24 cellular contexts compared by ENCODE assay signal in the genomic region with DNA sequence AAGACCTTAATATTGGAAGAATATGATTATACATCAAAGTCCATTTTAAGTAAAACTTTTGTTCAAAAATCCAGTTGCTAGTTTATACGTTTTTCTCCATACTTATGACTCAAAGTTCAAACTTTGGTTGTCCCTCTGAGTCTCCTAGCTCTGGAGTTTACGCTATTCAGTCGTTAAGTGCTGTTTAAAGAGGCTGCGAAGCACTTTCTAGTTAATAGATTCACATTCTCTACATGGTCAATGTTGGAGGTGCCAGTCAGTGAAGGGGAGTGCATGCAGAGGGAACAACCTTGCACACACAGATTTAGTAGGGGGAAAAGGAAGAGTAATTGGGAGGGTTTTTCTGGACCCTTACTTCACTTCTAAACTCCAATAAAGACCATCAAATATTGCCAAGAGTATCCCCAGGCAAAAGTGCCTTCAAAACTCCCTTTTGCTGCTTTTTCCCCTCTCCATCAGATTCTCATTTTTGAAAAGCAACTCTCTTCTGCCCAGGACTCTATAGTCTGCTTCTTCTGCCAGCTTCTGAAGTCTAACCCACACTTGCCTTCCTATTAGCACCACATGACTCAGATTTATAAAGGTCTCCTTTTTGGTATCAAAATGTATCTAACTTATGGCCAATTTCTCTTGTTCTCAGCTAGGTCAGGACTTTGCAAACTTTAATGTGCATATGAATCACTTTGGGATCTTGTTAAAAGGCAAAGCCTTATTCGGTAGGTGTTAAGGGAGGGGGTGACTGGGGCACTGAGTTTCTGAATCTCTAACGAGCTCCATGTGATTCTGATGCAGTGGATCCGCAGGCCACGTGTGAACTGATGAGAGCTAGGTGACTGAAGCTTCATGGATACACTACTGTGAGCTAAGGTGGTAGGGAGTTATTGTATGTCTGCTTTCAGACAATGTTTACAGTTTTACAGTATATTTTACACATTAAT.
DNase-seq lines count a peak whose midpoint lies in the region; ATAC-seq, FAIRE-seq and TF ChIP-seq lines count a peak whose summit lies in the region.
"Had no signal": no experiment of that assay in that cellular context is flagged by ENCODE, and none has a peak within 500 bp of the region (broad histone marks: within the 10 kb centered on the region; RNA-seq: fewer than 3 reads in every experiment).

No MANE protein-coding gene starts in this region.

- H3K4me1 ChIP-seq in left lung: no peaks in the 10 kb centered on the region
- H3K4me1 ChIP-seq in HepG2 (ENCODE audit: insufficient read depth, low read length): peaks cover 46% of the 10 kb centered on the region
- H3K4me1 ChIP-seq: adrenal gland, right atrium auricular region had no signal

- H3K36me3 ChIP-seq in left lung (no peaks in the 10 kb centered on the region), HepG2 (replicated peaks in 1 of 2; ENCODE audit: control insufficient read depth in 1 of 2, insufficient read depth in 2 of 2, low read length in 2 of 2) (peaks cover 2 to 15% of the 10 kb centered on the region in 2 experiments; a peak in 3 of 5 replicates)
- H3K36me3 ChIP-seq: adrenal gland, ovary, right atrium auricular region, spleen had no signal

- no peak overlapping the region for H2AFZ ChIP-seq in HepG2 (ENCODE audit: low read length)

- intact Hi-C loops in left lung (cut with DNase I) (no loop called here), HepG2 (cut with micrococcal nuclease; ENCODE audit: unreplicated experiment) (loop anchor here (10.0 kb wide), 1 partner anchor 95 kb away; the partner anchor contains the start of gene MTMR2)

- peaks cover 46% of the 10 kb centered on the region for H3K4me1 Mint-ChIP-seq in stimulated activated naive CD8-positive, alpha-beta T cell treated with anti-CD3 and anti-CD28 coated beads, Interleukin-15, amount 100 ng/mL, for 72 hours

- DNase-seq in activated CD4-positive, CD25-positive, alpha-beta regulatory T cell (lab: John Stamatoyannopoulos, UW): no peak
- DNase-seq in stimulated activated CD4-positive, alpha-beta T cell treated with anti-CD3 and anti-CD28 coated beads, Interleukin-4, amount 100 ng/mL, for 24 hours: peak; percentile 21
- DNase-seq in stimulated activated CD4-positive, alpha-beta T cell treated with anti-CD3 and anti-CD28 coated beads, Interleukin-4, amount 100 ng/mL, for 1 hour: no peak
- DNase-seq in left lung (no peak), HepG2 (ENCODE audit: low spot score) (no peak)
- DNase-seq in stimulated activated naive CD8-positive, alpha-beta T cell treated with anti-CD3 and anti-CD28 coated beads, Interleukin-15, amount 100 ng/mL, for 72 hours: no peak
- DNase-seq: adrenal gland; AML-193; Calu3; GOT3; mammary epithelial cell; NCI-H1092; NCI-H2029; NCI-H226; NCI-H774; ovary; spleen; stimulated activated CD8-positive, alpha-beta memory T cell treated with anti-CD3 and anti-CD28 coated beads, Interleukin-4, amount 100 ng/mL, for 48 hours; substantia nigra had no signal

- in situ Hi-C loops in HepG2 (cut with HindIII; ENCODE audit: extremely low pct_ligation_motif_present, low pct_unique_long_range_greater_than_20kb): loop anchor here (10.0 kb wide), 1 partner anchor 325 kb away; the partner anchor contains the start of gene MAML2

- TF ChIP-seq CTCF in left lung (IDR thresholded peaks at IDR 0.05) (no peak), HepG2 (CRISPR knock-in tag; IDR thresholded peaks at IDR 0.05) (no peak)

- POLR2A ChIA-PET in HepG2 (lab: Yijun Ruan, JAX): interaction anchor here (1.0 kb wide), 1 partner anchor 323 kb away, joined by 3 read pairs; the partner anchor contains the start of gene MAML2

- FAIRE-seq in HepG2 (lab: Jason Lieb, UNC): no peak
- FAIRE-seq: bronchial epithelial cell had no signal

- no peak for TF ChIP-seq EP300 in HepG2 (IDR thresholded peaks at IDR 0.05; ENCODE audit: low read depth in 2 of 2, low read length in 2 of 2)
- TF ChIP-seq EP300 in HepG2 (CRISPR knock-in tag; IDR thresholded peaks at IDR 0.05; ENCODE audit: borderline replicate concordance): no peak

- H3K4me3 Mint-ChIP-seq in stimulated activated naive CD8-positive, alpha-beta T cell treated with anti-CD3 and anti-CD28 coated beads, Interleukin-15, amount 100 ng/mL, for 72 hours: no peak overlapping the region

- H3K9ac ChIP-seq in HepG2 (ENCODE audit: insufficient read depth, low read depth, low read length): no peak overlapping the region

- no peaks in the 10 kb centered on the region for H3K27me3 ChIP-seq in left lung
- H3K27me3 ChIP-seq in HepG2 (ENCODE audit: control insufficient read depth in 1 of 2, insufficient read depth in 2 of 2, low read length in 2 of 2): no peaks in the 10 kb centered on the region
- H3K27me3 ChIP-seq: adrenal gland, ovary, right atrium auricular region, spleen had no signal

- H3K4me3 ChIP-seq in left lung (no peak overlapping the region), HepG2 (replicated peaks in 1 of 3; ENCODE audit: insufficient read depth in 1 of 3, low read depth in 2 of 3, low read length in 3 of 3) (no peak overlapping the region)
- H3K4me3 ChIP-seq: adrenal gland, coronary artery, ovary, right atrium auricular region, spleen had no signal

- CTCF ChIA-PET in HepG2 (lab: Yijun Ruan, JAX; ENCODE audit: low intra/inter-chr PET ratio, low total read pairs): no interaction called here

- ATAC-seq in activated CD4-positive, CD25-positive, alpha-beta regulatory T cell treated with anti-CD3 and anti-CD28 coated beads, Interleukin-2, amount 50 U/mL, for 24 hours: peak; percentile 46 to 50
- ATAC-seq in left lung (peak; percentile 78), HepG2 (no peak), HG02571 (IDR thresholded peaks at IDR 0.05; ENCODE audit: unreplicated experiment) (no peak)
- ATAC-seq in stimulated activated naive CD8-positive, alpha-beta T cell treated with anti-CD3 and anti-CD28 coated beads, Interleukin-15, amount 100 ng/mL, for 72 hours: peak; percentile 27

- H3K4me2 ChIP-seq in HepG2 (ENCODE audit: low read depth, low read length): no peak overlapping the region

- no TSS peak for BruUV-seq in HepG2 (replicated peaks; lab: Mats Ljungman, UMichigan)

- no peaks in the 10 kb centered on the region for H4K20me1 ChIP-seq in HepG2 (ENCODE audit: insufficient read depth, low read length)

- H3K27ac Mint-ChIP-seq in stimulated activated naive CD8-positive, alpha-beta T cell treated with anti-CD3 and anti-CD28 coated beads, Interleukin-15, amount 100 ng/mL, for 72 hours: no peak overlapping the region

- H3K9me3 Mint-ChIP-seq in stimulated activated naive CD8-positive, alpha-beta T cell treated with anti-CD3 and anti-CD28 coated beads, Interleukin-15, amount 100 ng/mL, for 72 hours: no peaks in the 10 kb centered on the region

- no peak for TF ChIP-seq POLR2A in HepG2 (IDR thresholded peaks at IDR 0.05; ENCODE audit: insufficient read depth in 1 of 2, low read depth in 2 of 2, low read length in 2 of 2)

- H3K27ac ChIP-seq in left lung (no peak overlapping the region), HepG2 (ENCODE audit: extremely low read length, insufficient read depth, low read length) (no peak overlapping the region)
- H3K27ac ChIP-seq: adrenal gland, coronary artery, ovary, right atrium auricular region, spleen had no signal

- 93% methylated on average over 8 of the region's 8 CpGs for WGBS in HepG2 (ENCODE audit: low lambda C conversion rate)

- TF ChIP-seq RAD21 in HepG2 (CRISPR knock-in tag; IDR thresholded peaks at IDR 0.05): no peak

- H3K79me2 ChIP-seq in HepG2 (ENCODE audit: insufficient read depth, low read length): peaks cover 2% of the 10 kb centered on the region

- H3K9me3 ChIP-seq in left lung (no peaks in the 10 kb centered on the region), HepG2 (ENCODE audit: low read length) (no peaks in the 10 kb centered on the region)
- H3K9me3 ChIP-seq: adrenal gland, ovary, right atrium auricular region, spleen had no signal

- H3K27me3 Mint-ChIP-seq in stimulated activated naive CD8-positive, alpha-beta T cell treated with anti-CD3 and anti-CD28 coated beads, Interleukin-15, amount 100 ng/mL, for 72 hours: no peaks in the 10 kb centered on the region

TF ChIP-seq in HepG2, 621 proteins besides CTCF, POLR2A, EP300 and RAD21:
- no peak for TF ChIP-seq ZFAT (CRISPR knock-in tag; conservative IDR thresholded peaks at IDR 0.05)

Comparison
In these comparisons a context has a peak if more than half of its experiments do, and no peak if none do; other contexts are left out.
1. ATAC-seq: peak in activated CD4-positive, CD25-positive, alpha-beta regulatory T cell treated with anti-CD3 and anti-CD28 coated beads, Interleukin-2, amount 50 U/mL, for 24 hours (2 of 2), left lung (single experiment) and stimulated activated naive CD8-positive, alpha-beta T cell treated with anti-CD3 and anti-CD28 coated beads, Interleukin-15, amount 100 ng/mL, for 72 hours (single experiment); none in HepG2 (single experiment) and HG02571 (single experiment).